In genomic region chr1:71434240-71434639, GRCh38 we compare ENCODE assay signal across 26 cellular contexts.
"Had no signal": no experiment of that assay in that cellular context is flagged by ENCODE, and none has a peak within 500 bp of the region (broad histone marks: within the 10 kb centered on the region; RNA-seq: fewer than 3 reads in every experiment).

No MANE protein-coding gene starts in this region.

- H3K36me3 ChIP-seq: stomach, suprapubic skin, thoracic aorta, thyroid gland, tibial artery, tibial nerve, transverse colon, upper lobe of left lung, upper lobe of right lung, uterus, vagina had no signal

- H3K4me3 ChIP-seq: stomach, suprapubic skin, testis, thoracic aorta, thyroid gland, tibial artery, tibial nerve, transverse colon, upper lobe of left lung, upper lobe of right lung, uterus, vagina had no signal

- ATAC-seq: stimulated activated effector memory CD8-positive, alpha-beta T cell treated with anti-CD3 and anti-CD28 coated beads, Interleukin-12 subunit alpha, Interleukin-12 subunit beta, amount 100 ng/mL, for 72 hours; stimulated activated memory B cell treated with anti-CD40 and anti-IgM and Interleukin-4, amounts not matched to agents 10 μg/mL and 1 μg/mL and 100 μg/mL, for 72 hours; stimulated activated naive B cell treated with anti-CD40 and anti-IgM and Interleukin-4, amounts not matched to agents 10 μg/mL and 1 μg/mL and 100 μg/mL, for 72 hours; stimulated activated naive CD8-positive, alpha-beta T cell treated with anti-CD3 and anti-CD28 coated beads, Interleukin-15, amount 100 ng/mL, for 72 hours; stimulated activated naive CD8-positive, alpha-beta T cell treated with anti-CD3 and anti-CD28 coated beads, Interleukin-15, Interleukin-2, amounts not matched to agents 100 U/mL and 50 U/mL, for 24 hours; upper lobe of right lung had no signal

- H3K4me1 ChIP-seq: stomach, suprapubic skin, testis, thyroid gland, tibial artery, tibial nerve, transverse colon, upper lobe of left lung, upper lobe of right lung, uterus, vagina had no signal

- DNase-seq: stimulated activated CD4-positive, alpha-beta T cell treated with anti-CD3 and anti-CD28 coated beads, Interleukin-2, amount 100 ng/mL, for 48 hours; stimulated activated CD4-positive, alpha-beta T cell treated with anti-CD3 and anti-CD28 coated beads, Interleukin-4, amount 100 ng/mL, for 1 hour; stimulated activated CD4-positive, alpha-beta T cell treated with anti-CD3 and anti-CD28 coated beads, Interleukin-4, amount 100 ng/mL, for 24 hours; stimulated activated CD4-positive, alpha-beta T cell treated with anti-CD3 and anti-CD28 coated beads, Interleukin-4, amount 100 ng/mL, for 4 hours; stimulated activated CD8-positive, alpha-beta memory T cell treated with anti-CD3 and anti-CD28 coated beads, Interleukin-4, amount 100 ng/mL, for 48 hours; stimulated activated naive B cell treated with anti-CD40 and anti-IgM and Interleukin-4, amounts not matched to agents 10 μg/mL and 1 μg/mL and 100 μg/mL, for 72 hours; stimulated activated naive CD4-positive, alpha-beta T cell; stimulated activated naive CD4-positive, alpha-beta T cell treated with Interleukin-2 at 50 U/mL for 16 hours; stimulated activated naive CD8-positive, alpha-beta T cell treated with anti-CD3 and anti-CD28 coated beads, Interleukin-15, amount 100 ng/mL, for 72 hours; stimulated activated naive CD8-positive, alpha-beta T cell treated with anti-CD3 and anti-CD28 coated beads, Interleukin-15, Interleukin-2, amounts not matched to agents 100 U/mL and 50 U/mL, for 24 hours; stomach; substantia nigra; testis; thyroid gland; tibial artery; transverse colon; trophoblast cell; upper lobe of right lung; uterus had no signal

- H3K27ac ChIP-seq: stomach, suprapubic skin, testis, thoracic aorta, thyroid gland, tibial artery, tibial nerve, transverse colon, upper lobe of left lung, upper lobe of right lung, uterus, vagina had no signal

- H3K27me3 ChIP-seq: stomach, suprapubic skin, testis, thyroid gland, tibial artery, tibial nerve, transverse colon, upper lobe of left lung, upper lobe of right lung, uterus, vagina had no signal

- H3K9me3 ChIP-seq: stomach, suprapubic skin, testis, thoracic aorta, thyroid gland, tibial artery, tibial nerve, transverse colon, upper lobe of left lung, upper lobe of right lung, uterus, vagina had no signal
